Comparison of ENCODE assay signal across 2 cellular contexts in the genomic region with DNA sequence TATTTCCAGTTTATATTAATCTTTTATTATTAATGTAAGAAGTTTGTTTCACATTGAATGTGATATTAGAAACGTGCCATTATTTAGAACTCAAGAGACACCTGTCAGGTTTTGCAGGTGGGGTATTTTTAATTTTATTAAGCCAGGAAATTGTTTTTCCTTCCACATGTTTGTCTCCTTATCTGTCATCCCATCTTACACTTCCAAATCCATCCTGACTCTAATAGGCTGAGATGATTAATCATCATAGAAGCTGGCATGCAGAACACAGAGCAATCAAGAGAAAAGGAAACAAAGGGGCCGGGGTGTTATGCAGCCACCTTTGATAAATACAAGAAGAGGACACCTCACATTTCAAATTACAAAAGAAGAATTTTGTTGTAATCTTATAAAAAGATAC.
TF ChIP-seq lines count a peak whose summit lies in the region.

No MANE protein-coding gene starts in this region.

TF ChIP-seq in SK-N-SH, 30 proteins besides CTCF, POLR2A, EP300 and RAD21 (continued from another document):
- TF ChIP-seq, protein P1, sequence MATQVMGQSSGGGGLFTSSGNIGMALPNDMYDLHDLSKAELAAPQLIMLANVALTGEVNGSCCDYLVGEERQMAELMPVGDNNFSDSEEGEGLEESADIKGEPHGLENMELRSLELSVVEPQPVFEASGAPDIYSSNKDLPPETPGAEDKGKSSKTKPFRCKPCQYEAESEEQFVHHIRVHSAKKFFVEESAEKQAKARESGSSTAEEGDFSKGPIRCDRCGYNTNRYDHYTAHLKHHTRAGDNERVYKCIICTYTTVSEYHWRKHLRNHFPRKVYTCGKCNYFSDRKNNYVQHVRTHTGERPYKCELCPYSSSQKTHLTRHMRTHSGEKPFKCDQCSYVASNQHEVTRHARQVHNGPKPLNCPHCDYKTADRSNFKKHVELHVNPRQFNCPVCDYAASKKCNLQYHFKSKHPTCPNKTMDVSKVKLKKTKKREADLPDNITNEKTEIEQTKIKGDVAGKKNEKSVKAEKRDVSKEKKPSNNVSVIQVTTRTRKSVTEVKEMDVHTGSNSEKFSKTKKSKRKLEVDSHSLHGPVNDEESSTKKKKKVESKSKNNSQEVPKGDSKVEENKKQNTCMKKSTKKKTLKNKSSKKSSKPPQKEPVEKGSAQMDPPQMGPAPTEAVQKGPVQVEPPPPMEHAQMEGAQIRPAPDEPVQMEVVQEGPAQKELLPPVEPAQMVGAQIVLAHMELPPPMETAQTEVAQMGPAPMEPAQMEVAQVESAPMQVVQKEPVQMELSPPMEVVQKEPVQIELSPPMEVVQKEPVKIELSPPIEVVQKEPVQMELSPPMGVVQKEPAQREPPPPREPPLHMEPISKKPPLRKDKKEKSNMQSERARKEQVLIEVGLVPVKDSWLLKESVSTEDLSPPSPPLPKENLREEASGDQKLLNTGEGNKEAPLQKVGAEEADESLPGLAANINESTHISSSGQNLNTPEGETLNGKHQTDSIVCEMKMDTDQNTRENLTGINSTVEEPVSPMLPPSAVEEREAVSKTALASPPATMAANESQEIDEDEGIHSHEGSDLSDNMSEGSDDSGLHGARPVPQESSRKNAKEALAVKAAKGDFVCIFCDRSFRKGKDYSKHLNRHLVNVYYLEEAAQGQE (IDR thresholded peaks at IDR 0.05; ENCODE audit: low read depth, low read length): no peak
- TF ChIP-seq GATA2 (CRISPR knock-in tag; IDR thresholded peaks at IDR 0.05) (peak; percentile 84; the same call in 1 of the 2 replicates), POLR2AphosphoS5 (IDR thresholded peaks at IDR 0.05; ENCODE audit: low read depth, low read length) (no peak), ELF1 (IDR thresholded peaks at IDR 0.05) (no peak), TCF12 (IDR thresholded peaks at IDR 0.05) (no peak), FOXJ3 (CRISPR knock-in tag; IDR thresholded peaks at IDR 0.05) (no peak), RFX5 (IDR thresholded peaks at IDR 0.05; ENCODE audit: low read length) (no peak), NRF1 (IDR thresholded peaks at IDR 0.05; ENCODE audit: low read depth, low read length) (no peak)
- TF ChIP-seq, protein P2, sequence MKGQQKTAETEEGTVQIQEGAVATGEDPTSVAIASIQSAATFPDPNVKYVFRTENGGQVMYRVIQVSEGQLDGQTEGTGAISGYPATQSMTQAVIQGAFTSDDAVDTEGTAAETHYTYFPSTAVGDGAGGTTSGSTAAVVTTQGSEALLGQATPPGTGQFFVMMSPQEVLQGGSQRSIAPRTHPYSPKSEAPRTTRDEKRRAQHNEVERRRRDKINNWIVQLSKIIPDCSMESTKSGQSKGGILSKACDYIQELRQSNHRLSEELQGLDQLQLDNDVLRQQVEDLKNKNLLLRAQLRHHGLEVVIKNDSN (IDR thresholded peaks at IDR 0.05; ENCODE audit: borderline replicate concordance, low read depth): no peak
TF ChIP-seq in SK-N-SH: peak in this region for 2.

TF ChIP-seq in SK-N-SH treated with all-trans-retinoic acid at 6 μM for 48 hours, 23 proteins besides CTCF, POLR2A, EP300 and RAD21 (continued from another document):
- TF ChIP-seq, protein P3, sequence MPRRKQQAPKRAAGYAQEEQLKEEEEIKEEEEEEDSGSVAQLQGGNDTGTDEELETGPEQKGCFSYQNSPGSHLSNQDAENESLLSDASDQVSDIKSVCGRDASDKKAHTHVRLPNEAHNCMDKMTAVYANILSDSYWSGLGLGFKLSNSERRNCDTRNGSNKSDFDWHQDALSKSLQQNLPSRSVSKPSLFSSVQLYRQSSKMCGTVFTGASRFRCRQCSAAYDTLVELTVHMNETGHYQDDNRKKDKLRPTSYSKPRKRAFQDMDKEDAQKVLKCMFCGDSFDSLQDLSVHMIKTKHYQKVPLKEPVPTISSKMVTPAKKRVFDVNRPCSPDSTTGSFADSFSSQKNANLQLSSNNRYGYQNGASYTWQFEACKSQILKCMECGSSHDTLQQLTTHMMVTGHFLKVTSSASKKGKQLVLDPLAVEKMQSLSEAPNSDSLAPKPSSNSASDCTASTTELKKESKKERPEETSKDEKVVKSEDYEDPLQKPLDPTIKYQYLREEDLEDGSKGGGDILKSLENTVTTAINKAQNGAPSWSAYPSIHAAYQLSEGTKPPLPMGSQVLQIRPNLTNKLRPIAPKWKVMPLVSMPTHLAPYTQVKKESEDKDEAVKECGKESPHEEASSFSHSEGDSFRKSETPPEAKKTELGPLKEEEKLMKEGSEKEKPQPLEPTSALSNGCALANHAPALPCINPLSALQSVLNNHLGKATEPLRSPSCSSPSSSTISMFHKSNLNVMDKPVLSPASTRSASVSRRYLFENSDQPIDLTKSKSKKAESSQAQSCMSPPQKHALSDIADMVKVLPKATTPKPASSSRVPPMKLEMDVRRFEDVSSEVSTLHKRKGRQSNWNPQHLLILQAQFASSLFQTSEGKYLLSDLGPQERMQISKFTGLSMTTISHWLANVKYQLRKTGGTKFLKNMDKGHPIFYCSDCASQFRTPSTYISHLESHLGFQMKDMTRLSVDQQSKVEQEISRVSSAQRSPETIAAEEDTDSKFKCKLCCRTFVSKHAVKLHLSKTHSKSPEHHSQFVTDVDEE (CRISPR knock-in tag; IDR thresholded peaks at IDR 0.05): no peak
- TF ChIP-seq, protein P4, sequence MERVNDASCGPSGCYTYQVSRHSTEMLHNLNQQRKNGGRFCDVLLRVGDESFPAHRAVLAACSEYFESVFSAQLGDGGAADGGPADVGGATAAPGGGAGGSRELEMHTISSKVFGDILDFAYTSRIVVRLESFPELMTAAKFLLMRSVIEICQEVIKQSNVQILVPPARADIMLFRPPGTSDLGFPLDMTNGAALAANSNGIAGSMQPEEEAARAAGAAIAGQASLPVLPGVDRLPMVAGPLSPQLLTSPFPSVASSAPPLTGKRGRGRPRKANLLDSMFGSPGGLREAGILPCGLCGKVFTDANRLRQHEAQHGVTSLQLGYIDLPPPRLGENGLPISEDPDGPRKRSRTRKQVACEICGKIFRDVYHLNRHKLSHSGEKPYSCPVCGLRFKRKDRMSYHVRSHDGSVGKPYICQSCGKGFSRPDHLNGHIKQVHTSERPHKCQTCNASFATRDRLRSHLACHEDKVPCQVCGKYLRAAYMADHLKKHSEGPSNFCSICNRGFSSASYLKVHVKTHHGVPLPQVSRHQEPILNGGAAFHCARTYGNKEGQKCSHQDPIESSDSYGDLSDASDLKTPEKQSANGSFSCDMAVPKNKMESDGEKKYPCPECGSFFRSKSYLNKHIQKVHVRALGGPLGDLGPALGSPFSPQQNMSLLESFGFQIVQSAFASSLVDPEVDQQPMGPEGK (CRISPR knock-in tag; IDR thresholded peaks at IDR 0.05; ENCODE audit: borderline replicate concordance): no peak
- TF ChIP-seq ISL1 (CRISPR knock-in tag; IDR thresholded peaks at IDR 0.05): no peak
